Comparison of ENCODE assay signal across 9 cellular contexts in genomic region chr9:97067490-97067889, GRCh38.
"Had no signal": no experiment of that assay in that cellular context is flagged by ENCODE, and none has a peak within 500 bp of the region (broad histone marks: within the 10 kb centered on the region; RNA-seq: fewer than 3 reads in every experiment).

No MANE protein-coding gene starts in this region.

- H3K9me3 ChIP-seq: HAP-1 had no signal

- DNase-seq: GM23248, GOT3, H7, H9, HCEC 1CT, HFFc6 had no signal

- H3K27ac Mint-ChIP-seq: GM23338, H9, HFFc6 had no signal

- H3K4me2 ChIP-seq: GM23338 had no signal

- H3K36me3 ChIP-seq: HAP-1 had no signal

- H3K4me3 Mint-ChIP-seq: GM23338, H9, HFFc6 had no signal

- ATAC-seq: GM23338, HCT116 had no signal

- H2AFZ ChIP-seq: GM23248 had no signal

- H3K27ac ChIP-seq: GM23248 had no signal

- H3K4me3 ChIP-seq: GM23248, GM23338, HAP-1 had no signal

- H3K9ac ChIP-seq: GM23248 had no signal

- H3K4me1 ChIP-seq: HAP-1 had no signal
